In the genomic region with DNA sequence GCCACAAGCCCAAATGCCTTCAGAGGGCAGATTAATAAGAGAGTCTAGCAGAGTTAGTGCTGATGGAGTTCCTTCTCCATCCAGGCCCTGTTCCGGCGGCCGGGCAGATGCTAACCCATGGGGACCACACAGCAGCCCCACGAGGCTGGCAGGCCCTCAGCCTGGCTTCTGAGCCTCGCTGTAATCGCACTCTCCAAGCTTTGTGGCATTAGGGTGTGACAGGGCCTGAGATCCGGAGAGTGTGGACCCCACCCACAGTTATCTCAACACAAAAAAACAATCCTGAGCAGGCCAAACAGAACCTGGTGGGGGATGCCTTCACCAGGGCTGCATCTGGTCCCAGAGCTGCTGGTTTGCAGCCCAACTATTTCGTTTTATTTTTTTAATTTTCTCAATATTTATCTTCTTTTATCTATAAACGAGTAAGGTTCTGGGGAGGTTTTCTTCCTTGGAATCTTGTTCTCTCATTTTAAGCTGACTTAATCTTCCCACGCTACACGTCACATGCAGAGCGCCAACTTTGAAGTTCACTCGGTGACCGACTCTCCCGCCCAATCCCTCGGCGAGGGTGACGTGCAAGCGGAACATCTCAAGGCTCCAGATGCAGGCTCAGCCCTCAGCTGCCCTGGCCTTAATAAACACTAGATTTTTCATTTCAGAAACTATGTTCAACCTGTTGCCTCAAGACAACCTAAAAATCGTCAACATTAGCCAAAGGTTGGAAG, we compare ENCODE assay signal across 8 cellular contexts.
A peak's percentile ranks its signal among the peaks of the same experiment; 100 is the strongest.
DNase-seq lines count a peak whose midpoint lies in the region; ATAC-seq and TF ChIP-seq lines count a peak whose summit lies in the region.
"Not testable (repeated sequence)": the region's sequence is repeated elsewhere in the genome, so short reads cannot be mapped to it uniquely, and the experiment has no call there.

No MANE protein-coding gene starts in this region.

- not testable (repeated sequence) for H3K27me3 ChIP-seq in AG04450 (ENCODE audit: control insufficient read depth, insufficient read depth, low read length); HCT116 (ENCODE audit: insufficient read depth, low read length); OCI-LY1 (ENCODE audit: insufficient read depth, low read length); mammary epithelial cell (ENCODE audit: insufficient read depth, low read length); foreskin keratinocyte

- not testable (repeated sequence) for H3K9me3 ChIP-seq in AG04450 (ENCODE audit: control insufficient read depth, insufficient read depth, low read length); HCT116 (ENCODE audit: control insufficient read depth in 1 of 2, insufficient read depth in 1 of 2, low read depth in 1 of 2, low read length in 2 of 2); OCI-LY1 (ENCODE audit: low read length); mammary epithelial cell (replicated peaks; ENCODE audit: insufficient read depth, low read length); mesodermal cell (ENCODE audit: control insufficient read depth, low read length)

- dilution Hi-C loops in mammary epithelial cell (cut with HindIII; ENCODE audit: low sequenced_read_pairs), result not testable (repeated sequence)

- intact Hi-C loops in HCT116 (cut with micrococcal nuclease); mammary epithelial cell (cut with micrococcal nuclease): not testable (repeated sequence)

- H3K27ac ChIP-seq in AG04450 (ENCODE audit: low read depth, low read length) (peak overlapping the region; percentile 90), HCT116 (ENCODE audit: low read depth, low read length) (peak overlapping the region; percentile 45; the same call in 1 of the 2 replicates), OCI-LY1 (ENCODE audit: low read depth, low read length, poor library complexity, severe bottlenecking) (peak overlapping the region; percentile 75), mammary epithelial cell (ENCODE audit: insufficient read depth, low read depth, low read length) (peak overlapping the region; percentile 49), foreskin keratinocyte (peak overlapping the region; percentile 85), mesodermal cell (ENCODE audit: low read depth, low read length, severe bottlenecking) (peak overlapping the region; percentile 89)

- not testable (repeated sequence) for TF ChIP-seq CTCF in AG04450 (IDR thresholded peaks at IDR 0.05; ENCODE audit: low read depth, low read length); HCT116 (IDR thresholded peaks at IDR 0.05 in 2 of 3, conservative IDR thresholded peaks at IDR 0.05 in 1 of 3; ENCODE audit: borderline replicate concordance in 1 of 3, insufficient read depth in 1 of 3, low read depth in 2 of 3, low read length in 2 of 3); OCI-LY1 (IDR thresholded peaks at IDR 0.05; ENCODE audit: low read length); mammary epithelial cell (conservative IDR thresholded peaks at IDR 0.05 in 1 of 2, IDR thresholded peaks at IDR 0.05 in 1 of 2; ENCODE audit: extremely low read depth in 1 of 2, insufficient read depth in 1 of 2, low read depth in 1 of 2, low read length in 2 of 2); foreskin keratinocyte (conservative IDR thresholded peaks at IDR 0.05)

- H3F3A ChIP-seq in OCI-LY1 (ENCODE audit: insufficient read depth, low read length), result not testable (repeated sequence)

- 0% methylated on average over 1 of the region's 20 CpGs for WGBS in mammary epithelial cell (ENCODE audit: low coverage, missing lambda C conversion rate)
- WGBS in mesodermal cell (ENCODE audit: insufficient coverage in 2 of 2), 2 experiments, result no CpG with 5 or more reads among the region's 20 CpGs

- peak overlapping the region; percentile 77 for H3K4me2 ChIP-seq in HCT116 (ENCODE audit: low read length)
- H3K4me2 ChIP-seq in OCI-LY1 (ENCODE audit: low read length), result peak overlapping the region; percentile 58
- peak overlapping the region; percentile 49 for H3K4me2 ChIP-seq in mammary epithelial cell (ENCODE audit: insufficient read depth, low read depth, low read length)

- not testable (repeated sequence) for H3K27me3 Mint-ChIP-seq in activated CD8-positive, alpha-beta T cell treated with anti-CD3 and anti-CD28 coated beads, Interleukin-2, amount 10 ng/mL, durations not matched to agents 7 days and 5 days (ENCODE audit: low read depth)

- peak; percentile 40 for ATAC-seq in HCT116
- ATAC-seq in activated CD8-positive, alpha-beta T cell treated with anti-CD3 and anti-CD28 coated beads, Interleukin-2, amount 10 ng/mL, durations not matched to agents 7 days and 5 days, result peak; percentile 3
- ATAC-seq in foreskin keratinocyte, result not testable (repeated sequence)
- ATAC-seq in stimulated activated effector memory CD8-positive, alpha-beta T cell treated with anti-CD3 and anti-CD28 coated beads, Interleukin-12 subunit alpha, Interleukin-12 subunit beta, amount 100 ng/mL, for 72 hours, result peak; percentile 56

- not testable (repeated sequence) for TF ChIP-seq POLR2A in HCT116 (IDR thresholded peaks at IDR 0.05; ENCODE audit: borderline replicate concordance, extremely low read depth, insufficient read depth, insufficient read length)

- RAD21 ChIA-PET in HCT116 (lab: Charles Lee; ENCODE audit: low non-redundant PET in 1 of 2, low total read pairs in 2 of 2, uncharacterized antibody in 2 of 2, unreplicated experiment in 2 of 2), result not testable (repeated sequence)

- H3K36me3 ChIP-seq in HCT116 (ENCODE audit: control insufficient read depth in 1 of 2, insufficient read depth in 2 of 2, low read length in 2 of 2); OCI-LY1 (ENCODE audit: insufficient read depth, low read length); mammary epithelial cell (ENCODE audit: insufficient read depth, low read length); mesodermal cell (ENCODE audit: control insufficient read depth, insufficient read depth, low read length): not testable (repeated sequence)

- H3K27ac Mint-ChIP-seq in activated CD8-positive, alpha-beta T cell treated with anti-CD3 and anti-CD28 coated beads, Interleukin-2, amount 10 ng/mL, durations not matched to agents 7 days and 5 days, result peak overlapping the region; percentile 80
- peak overlapping the region; percentile 89 for H3K27ac Mint-ChIP-seq in stimulated activated effector memory CD8-positive, alpha-beta T cell treated with anti-CD3 and anti-CD28 coated beads, Interleukin-12 subunit alpha, Interleukin-12 subunit beta, amount 100 ng/mL, for 72 hours

- H3K9ac ChIP-seq in HCT116 (ENCODE audit: low read length) (peak overlapping the region; percentile 59), OCI-LY1 (ENCODE audit: low read length) (peak overlapping the region; percentile 58), mammary epithelial cell (ENCODE audit: insufficient read depth, low read length) (peak overlapping the region; percentile 73)

- not testable (repeated sequence) for BruUV-seq in HCT116 (replicated peaks; lab: Mats Ljungman, UMichigan); mammary epithelial cell (replicated peaks; lab: Mats Ljungman, UMichigan)

- CTCF ChIA-PET in AG04450 (lab: Charles Lee); HCT116 (lab: Charles Lee); activated CD8-positive, alpha-beta T cell treated with anti-CD3 and anti-CD28 coated beads, Interleukin-2, amount 10 ng/mL, durations not matched to agents 7 days and 5 days (lab: Charles Lee); mammary epithelial cell (lab: Charles Lee; ENCODE audit: low non-redundant PET): not testable (repeated sequence)

- not testable (repeated sequence) for H3K9me2 ChIP-seq in HCT116 (ENCODE audit: insufficient read depth); OCI-LY1 (ENCODE audit: low read depth, low read length)

- H3K4me3 ChIP-seq in AG04450 (ENCODE audit: low read depth, low read length) (peak overlapping the region; percentile 66), HCT116 (replicated peaks in 1 of 2; ENCODE audit: low read depth in 1 of 2, low read length in 2 of 2) (peak overlapping the region; percentile 35 to 54), OCI-LY1 (ENCODE audit: low read depth, low read length, poor library complexity, severe bottlenecking) (peak overlapping the region; percentile 50), mammary epithelial cell (replicated peaks in 1 of 3; ENCODE audit: insufficient read depth in 1 of 3, low read depth in 2 of 3, low read length in 3 of 3) (peak overlapping the region; percentile 36 to 60 (median 47)), mesodermal cell (ENCODE audit: extremely low read depth, insufficient read depth, low read length, poor library complexity, severe bottlenecking) (peak overlapping the region; percentile 36)

- not testable (repeated sequence) for H2AFZ ChIP-seq in HCT116 (ENCODE audit: low read depth, low read length, poor library complexity, severe bottlenecking); OCI-LY1 (ENCODE audit: low read length); mammary epithelial cell (ENCODE audit: low read depth, low read length)

- DNase-seq in AG04450 (ENCODE audit: low read depth, low spot score); HCT116 (ENCODE audit: low read depth, low spot score); activated CD8-positive, alpha-beta T cell treated with anti-CD3 and anti-CD28 coated beads, Interleukin-2, amount 10 ng/mL, durations not matched to agents 7 days and 5 days; mammary epithelial cell; foreskin keratinocyte; stimulated activated effector memory CD8-positive, alpha-beta T cell treated with anti-CD3 and anti-CD28 coated beads, Interleukin-12 subunit alpha, Interleukin-12 subunit beta, amount 100 ng/mL, for 72 hours (ENCODE audit: low spot score in 2 of 2): not testable (repeated sequence)

- not testable (repeated sequence) for TF ChIP-seq RAD21 in HCT116 (IDR thresholded peaks at IDR 0.05; ENCODE audit: low read depth)

- POLR2A ChIA-PET in AG04450 (lab: Yijun Ruan, JAX); HCT116 (lab: Charles Lee); activated CD8-positive, alpha-beta T cell treated with anti-CD3 and anti-CD28 coated beads, Interleukin-2, amount 10 ng/mL, durations not matched to agents 7 days and 5 days (lab: Charles Lee): not testable (repeated sequence)

- H3K9me3 Mint-ChIP-seq in activated CD8-positive, alpha-beta T cell treated with anti-CD3 and anti-CD28 coated beads, Interleukin-2, amount 10 ng/mL, durations not matched to agents 7 days and 5 days (ENCODE audit: insufficient read depth); stimulated activated effector memory CD8-positive, alpha-beta T cell treated with anti-CD3 and anti-CD28 coated beads, Interleukin-12 subunit alpha, Interleukin-12 subunit beta, amount 100 ng/mL, for 72 hours: not testable (repeated sequence)

- H3K79me2 ChIP-seq in HCT116 (ENCODE audit: insufficient read depth, low read length) (peaks cover 16% of the 10 kb centered on the region), mammary epithelial cell (ENCODE audit: insufficient read depth, low read length) (peaks cover 47% of the 10 kb centered on the region)
- not testable (repeated sequence) for H3K79me2 ChIP-seq in OCI-LY1 (ENCODE audit: insufficient read depth, low read length)

- H3K4me1 Mint-ChIP-seq in activated CD8-positive, alpha-beta T cell treated with anti-CD3 and anti-CD28 coated beads, Interleukin-2, amount 10 ng/mL, durations not matched to agents 7 days and 5 days (ENCODE audit: low read depth), result peaks cover 29% of the 10 kb centered on the region
- peaks cover 13% of the 10 kb centered on the region for H3K4me1 Mint-ChIP-seq in stimulated activated effector memory CD8-positive, alpha-beta T cell treated with anti-CD3 and anti-CD28 coated beads, Interleukin-12 subunit alpha, Interleukin-12 subunit beta, amount 100 ng/mL, for 72 hours

- not testable (repeated sequence) for H3K36me3 Mint-ChIP-seq in activated CD8-positive, alpha-beta T cell treated with anti-CD3 and anti-CD28 coated beads, Interleukin-2, amount 10 ng/mL, durations not matched to agents 7 days and 5 days (ENCODE audit: low read depth)
- peaks cover 13% of the 10 kb centered on the region for H3K36me3 Mint-ChIP-seq in stimulated activated effector memory CD8-positive, alpha-beta T cell treated with anti-CD3 and anti-CD28 coated beads, Interleukin-12 subunit alpha, Interleukin-12 subunit beta, amount 100 ng/mL, for 72 hours

- in situ Hi-C loops in mammary epithelial cell (cut with MboI; ENCODE audit: low sequenced_read_pairs in 2 of 2), result not testable (repeated sequence)

- not testable (repeated sequence) for H4K20me1 ChIP-seq in HCT116 (ENCODE audit: insufficient read depth); OCI-LY1 (ENCODE audit: insufficient read depth, low read length); mammary epithelial cell (ENCODE audit: insufficient read depth, low read length)

- H3K4me1 ChIP-seq in HCT116 (ENCODE audit: control insufficient read depth in 1 of 2, insufficient read depth in 2 of 2, low read length in 2 of 2), result peaks cover 17 to 28% of the 10 kb centered on the region in 2 experiments
- peaks cover 19% of the 10 kb centered on the region for H3K4me1 ChIP-seq in OCI-LY1 (ENCODE audit: insufficient read depth, low read length, severe bottlenecking)
- H3K4me1 ChIP-seq in mammary epithelial cell (ENCODE audit: insufficient read depth, low read length), result peaks cover 15% of the 10 kb centered on the region
- H3K4me1 ChIP-seq in foreskin keratinocyte, result not testable (repeated sequence)
- H3K4me1 ChIP-seq in mesodermal cell (ENCODE audit: control insufficient read depth, insufficient read depth, low read length, poor library complexity, severe bottlenecking), result peaks cover 15% of the 10 kb centered on the region

- peak overlapping the region; percentile 77 for H3K4me3 Mint-ChIP-seq in activated CD8-positive, alpha-beta T cell treated with anti-CD3 and anti-CD28 coated beads, Interleukin-2, amount 10 ng/mL, durations not matched to agents 7 days and 5 days
- H3K4me3 Mint-ChIP-seq in stimulated activated effector memory CD8-positive, alpha-beta T cell treated with anti-CD3 and anti-CD28 coated beads, Interleukin-12 subunit alpha, Interleukin-12 subunit beta, amount 100 ng/mL, for 72 hours, result peak overlapping the region; percentile 66
